25 cellular contexts compared by ENCODE assay signal in the genomic region with DNA sequence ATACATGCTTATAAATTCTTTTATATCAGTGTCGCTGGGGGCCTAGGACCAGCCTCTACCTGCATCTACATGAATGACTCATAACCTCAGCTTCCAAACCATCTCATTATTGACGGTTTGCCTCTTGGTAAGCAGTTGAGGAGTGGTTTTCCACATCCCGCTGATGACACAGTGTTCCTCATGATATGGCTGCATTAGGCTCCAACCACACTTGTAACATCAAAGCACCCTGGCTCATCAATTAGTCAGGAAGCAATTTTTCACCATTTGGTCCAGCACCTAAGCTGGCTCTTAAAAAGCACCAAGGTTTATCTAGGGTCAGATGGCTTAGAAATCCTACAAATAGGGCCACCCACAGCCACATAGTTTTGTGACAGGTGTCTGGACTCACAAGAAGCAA.
A peak's percentile ranks its signal among the peaks of the same experiment; 100 is the strongest.
DNase-seq lines count a peak whose midpoint lies in the region; ATAC-seq and TF ChIP-seq lines count a peak whose summit lies in the region.
"Had no signal": no experiment of that assay in that cellular context is flagged by ENCODE, and none has a peak within 500 bp of the region (broad histone marks: within the 10 kb centered on the region; RNA-seq: fewer than 3 reads in every experiment).

No MANE protein-coding gene starts in this region.

- no peaks in the 10 kb centered on the region for H3K27me3 Mint-ChIP-seq in MCF 10A (ENCODE audit: insufficient read depth, unreplicated experiment)

- no peak for TF ChIP-seq POLR2A in breast epithelium (IDR thresholded peaks at IDR 0.05)

- H3K4me3 ChIP-seq in breast epithelium = no peak overlapping the region
- H3K4me3 ChIP-seq in psoas muscle = no peak overlapping the region
- H3K4me3 ChIP-seq: ascending aorta, colonic mucosa, hepatocyte, pancreas, upper lobe of left lung had no signal

- no TSS peak for BruUV-seq in MCF 10A (replicated peaks; lab: Mats Ljungman, UMichigan)

- no peak overlapping the region for H3K4me3 Mint-ChIP-seq in MCF 10A (ENCODE audit: unreplicated experiment)
- H3K4me3 Mint-ChIP-seq: activated CD4-positive, alpha-beta memory T cell treated with anti-CD3 and anti-CD28 coated beads, Interleukin-2, amount 10 ng/mL, durations not matched to agents 7 days and 5 days; H9; natural killer cell treated with Interleukin-12 subunit alpha and Interleukin-12 subunit beta and Interleukin-15 and Interleukin-18, amount 100 ng/mL, for 72 hours; stimulated activated naive CD8-positive, alpha-beta T cell treated with anti-CD3 and anti-CD28 coated beads, Interleukin-15, Interleukin-2, amounts not matched to agents 100 ng/mL and 50 ng/mL, for 24 hours; T-helper 17 cell had no signal

- POLR2A ChIA-PET in MCF 10A (lab: Yijun Ruan, JAX) (interaction anchor here (0.6 to 1.8 kb wide), 3 partner anchors 11 to 33 kb away, joined by 3 to 5 read pairs (median 3); no protein-coding TSS in a partner anchor), HEK293T (lab: Yijun Ruan, JAX) (no interaction called here)

- H3K9me3 Mint-ChIP-seq in MCF 10A (ENCODE audit: unreplicated experiment) = no peaks in the 10 kb centered on the region
- H3K9me3 Mint-ChIP-seq: activated CD4-positive, alpha-beta memory T cell treated with anti-CD3 and anti-CD28 coated beads, Interleukin-2, amount 10 ng/mL, durations not matched to agents 7 days and 5 days; H9; natural killer cell treated with Interleukin-12 subunit alpha and Interleukin-12 subunit beta and Interleukin-15 and Interleukin-18, amount 100 ng/mL, for 72 hours; stimulated activated naive CD8-positive, alpha-beta T cell treated with anti-CD3 and anti-CD28 coated beads, Interleukin-15, Interleukin-2, amounts not matched to agents 100 ng/mL and 50 ng/mL, for 24 hours had no signal

- H3K9me3 ChIP-seq in breast epithelium = no peaks in the 10 kb centered on the region
- no peaks in the 10 kb centered on the region for H3K9me3 ChIP-seq in psoas muscle
- H3K9me3 ChIP-seq: ascending aorta, BE2C, colonic mucosa, pancreas, upper lobe of left lung had no signal

- no peak overlapping the region for H3K27ac Mint-ChIP-seq in MCF 10A (ENCODE audit: low read depth, unreplicated experiment)
- H3K27ac Mint-ChIP-seq: activated CD4-positive, alpha-beta memory T cell treated with anti-CD3 and anti-CD28 coated beads, Interleukin-2, amount 10 ng/mL, durations not matched to agents 7 days and 5 days; H9; natural killer cell treated with Interleukin-12 subunit alpha and Interleukin-12 subunit beta and Interleukin-15 and Interleukin-18, amount 100 ng/mL, for 72 hours; stimulated activated naive CD8-positive, alpha-beta T cell treated with anti-CD3 and anti-CD28 coated beads, Interleukin-15, Interleukin-2, amounts not matched to agents 100 ng/mL and 50 ng/mL, for 24 hours; T-helper 17 cell had no signal

- H3K27ac ChIP-seq in breast epithelium = no peak overlapping the region
- no peak overlapping the region for H3K27ac ChIP-seq in psoas muscle
- H3K27ac ChIP-seq: ascending aorta, colonic mucosa, hepatocyte, pancreas, upper lobe of left lung had no signal

- DNase-seq in MCF 10A (ENCODE audit: unreplicated experiment) = peak; percentile 60
- DNase-seq in breast epithelium (ENCODE audit: low spot score in 2 of 2) = no peak
- DNase-seq in RPMI7951 (ENCODE audit: low read depth) = peak; percentile 65
- no peak for DNase-seq in HEK293T (ENCODE audit: extremely low spot score)
- DNase-seq in stimulated activated CD8-positive, alpha-beta memory T cell treated with anti-CD3 and anti-CD28 coated beads, Interleukin-4, amount 100 ng/mL, for 48 hours = no peak
- DNase-seq in psoas muscle = no peak
- DNase-seq in SKM-1 (lab: John Stamatoyannopoulos, UW; ENCODE audit: unreplicated experiment) = no peak
- DNase-seq: 8988T; activated CD4-positive, alpha-beta memory T cell treated with anti-CD3 and anti-CD28 coated beads, Interleukin-2, amount 10 ng/mL, durations not matched to agents 7 days and 5 days; activated naive CD4-positive, alpha-beta T cell; activated T-cell treated with anti-CD3 and anti-CD28 coated beads, Interleukin-2, amount 50 U/mL, for 1 hour; BE2C; colonic mucosa; H9; kidney; NCI-H1048; NCI-H524 treated with DMSO at 0.1 percent for 48 hours; pancreas; T-helper 17 cell; upper lobe of left lung had no signal

- TF ChIP-seq CTCF in MCF 10A (IDR thresholded peaks at IDR 0.05; ENCODE audit: unreplicated experiment) (no peak), breast epithelium (IDR thresholded peaks at IDR 0.05) (no peak), psoas muscle (IDR thresholded peaks at IDR 0.05) (no peak)

- intact Hi-C loops in MCF 10A (cut with micrococcal nuclease) (no loop called here), breast epithelium (cut with DNase I; ENCODE audit: low total_unique reads) (no loop called here), psoas muscle (cut with DNase I) (no loop called here)

- H3K36me3 ChIP-seq in breast epithelium = no peaks in the 10 kb centered on the region
- H3K36me3 ChIP-seq in psoas muscle (ENCODE audit: insufficient read depth in 1 of 2, low read depth in 1 of 2) = no peaks in the 10 kb centered on the region
- H3K36me3 ChIP-seq: ascending aorta, BE2C, colonic mucosa, pancreas, upper lobe of left lung had no signal

- H3K4me1 ChIP-seq in breast epithelium (no peaks in the 10 kb centered on the region), psoas muscle (no peaks in the 10 kb centered on the region)
- H3K4me1 ChIP-seq: ascending aorta, colonic mucosa, pancreas, upper lobe of left lung had no signal

- H3K27me3 ChIP-seq in breast epithelium (no peaks in the 10 kb centered on the region), psoas muscle (ENCODE audit: insufficient read depth in 3 of 3, low read length in 2 of 3) (peaks cover 0 to 3% (median 0%) of the 10 kb centered on the region in 3 donors)
- H3K27me3 ChIP-seq: ascending aorta, BE2C, colonic mucosa, hepatocyte, pancreas, upper lobe of left lung had no signal

- WGBS in psoas muscle, 3 donors = 79 to 87% (median 86%) methylated on average over 3 of the region's 3 CpGs

- no peaks in the 10 kb centered on the region for H3K4me1 Mint-ChIP-seq in MCF 10A (ENCODE audit: insufficient read depth, unreplicated experiment)
- H3K4me1 Mint-ChIP-seq: activated CD4-positive, alpha-beta memory T cell treated with anti-CD3 and anti-CD28 coated beads, Interleukin-2, amount 10 ng/mL, durations not matched to agents 7 days and 5 days; T-helper 17 cell had no signal

- CTCF ChIA-PET in MCF 10A (lab: Yijun Ruan, JAX) = no interaction called here
- CTCF ChIA-PET in HEK293T (lab: Yijun Ruan, JAX) = no interaction called here

- peak; percentile 38 for ATAC-seq in esophagus mucosa
- ATAC-seq in psoas muscle = no peak
- ATAC-seq: natural killer cell treated with Interleukin-12 subunit alpha and Interleukin-12 subunit beta and Interleukin-15 and Interleukin-18, amount 100 ng/mL, for 72 hours; pancreas; T-helper 17 cell had no signal

- H3K36me3 Mint-ChIP-seq in MCF 10A (ENCODE audit: insufficient read depth, unreplicated experiment) = no peaks in the 10 kb centered on the region
- H3K36me3 Mint-ChIP-seq: natural killer cell treated with Interleukin-12 subunit alpha and Interleukin-12 subunit beta and Interleukin-15 and Interleukin-18, amount 100 ng/mL, for 72 hours had no signal

TF ChIP-seq in HEK293T, 16 proteins besides CTCF, POLR2A, EP300 and RAD21:
- TF ChIP-seq ZNF384 (IDR thresholded peaks at IDR 0.05) (no peak), BHLHE40 (IDR thresholded peaks at IDR 0.05; ENCODE audit: borderline replicate concordance) (no peak), FOXK2 (IDR thresholded peaks at IDR 0.05) (no peak), FOXA1 (IDR thresholded peaks at IDR 0.05) (no peak), SUZ12 (IDR thresholded peaks at IDR 0.05) (no peak), NFRKB (IDR thresholded peaks at IDR 0.05) (no peak), ELF4 (IDR thresholded peaks at IDR 0.05) (no peak), L3MBTL2 (conservative IDR thresholded peaks at IDR 0.05) (no peak), TARDBP (IDR thresholded peaks at IDR 0.05) (no peak), FOXM1 (IDR thresholded peaks at IDR 0.05; ENCODE audit: borderline replicate concordance) (no peak), ARNT (IDR thresholded peaks at IDR 0.05) (no peak)
- TF ChIP-seq, protein P1, sequence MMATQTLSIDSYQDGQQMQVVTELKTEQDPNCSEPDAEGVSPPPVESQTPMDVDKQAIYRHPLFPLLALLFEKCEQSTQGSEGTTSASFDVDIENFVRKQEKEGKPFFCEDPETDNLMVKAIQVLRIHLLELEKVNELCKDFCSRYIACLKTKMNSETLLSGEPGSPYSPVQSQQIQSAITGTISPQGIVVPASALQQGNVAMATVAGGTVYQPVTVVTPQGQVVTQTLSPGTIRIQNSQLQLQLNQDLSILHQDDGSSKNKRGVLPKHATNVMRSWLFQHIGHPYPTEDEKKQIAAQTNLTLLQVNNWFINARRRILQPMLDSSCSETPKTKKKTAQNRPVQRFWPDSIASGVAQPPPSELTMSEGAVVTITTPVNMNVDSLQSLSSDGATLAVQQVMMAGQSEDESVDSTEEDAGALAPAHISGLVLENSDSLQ (IDR thresholded peaks at IDR 0.05) = no peak

Comparison
In these comparisons a context has a peak if more than half of its experiments do, and no peak if none do; other contexts are left out.
1. DNase-seq: peak in MCF 10A (single experiment) and RPMI7951 (single experiment); none in breast epithelium (0 of 2), HEK293T (single experiment), stimulated activated CD8-positive, alpha-beta memory T cell treated with anti-CD3 and anti-CD28 coated beads, Interleukin-4, amount 100 ng/mL, for 48 hours (single experiment), psoas muscle (0 of 2) and SKM-1 (single experiment).